Comparison of ENCODE assay signal across 1 cellular context in the genomic region with DNA sequence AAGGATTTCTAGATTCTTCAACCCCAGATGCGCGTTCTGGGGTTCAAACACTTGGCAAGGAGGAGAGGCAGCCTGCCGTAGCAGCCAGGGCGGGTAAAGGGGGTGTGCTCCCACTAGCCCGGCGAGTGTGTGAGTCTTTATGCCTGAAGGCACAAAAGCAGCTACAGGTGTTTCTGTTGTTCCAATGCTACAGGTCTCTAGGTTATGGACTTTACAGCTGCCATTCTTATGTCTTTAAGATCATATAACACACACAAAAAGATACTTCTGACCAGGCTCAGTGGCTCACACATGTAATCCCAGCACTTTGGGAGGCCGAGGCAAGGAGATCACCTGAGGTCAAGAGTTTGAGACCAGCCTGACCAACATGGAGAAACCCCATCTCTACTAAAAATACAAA.
TF ChIP-seq lines count a peak whose summit lies in the region.

No MANE protein-coding gene starts in this region.

TF ChIP-seq in GM23338, 12 proteins besides CTCF, POLR2A, EP300 and RAD21 (continued from another document):
- TF ChIP-seq, protein P1, sequence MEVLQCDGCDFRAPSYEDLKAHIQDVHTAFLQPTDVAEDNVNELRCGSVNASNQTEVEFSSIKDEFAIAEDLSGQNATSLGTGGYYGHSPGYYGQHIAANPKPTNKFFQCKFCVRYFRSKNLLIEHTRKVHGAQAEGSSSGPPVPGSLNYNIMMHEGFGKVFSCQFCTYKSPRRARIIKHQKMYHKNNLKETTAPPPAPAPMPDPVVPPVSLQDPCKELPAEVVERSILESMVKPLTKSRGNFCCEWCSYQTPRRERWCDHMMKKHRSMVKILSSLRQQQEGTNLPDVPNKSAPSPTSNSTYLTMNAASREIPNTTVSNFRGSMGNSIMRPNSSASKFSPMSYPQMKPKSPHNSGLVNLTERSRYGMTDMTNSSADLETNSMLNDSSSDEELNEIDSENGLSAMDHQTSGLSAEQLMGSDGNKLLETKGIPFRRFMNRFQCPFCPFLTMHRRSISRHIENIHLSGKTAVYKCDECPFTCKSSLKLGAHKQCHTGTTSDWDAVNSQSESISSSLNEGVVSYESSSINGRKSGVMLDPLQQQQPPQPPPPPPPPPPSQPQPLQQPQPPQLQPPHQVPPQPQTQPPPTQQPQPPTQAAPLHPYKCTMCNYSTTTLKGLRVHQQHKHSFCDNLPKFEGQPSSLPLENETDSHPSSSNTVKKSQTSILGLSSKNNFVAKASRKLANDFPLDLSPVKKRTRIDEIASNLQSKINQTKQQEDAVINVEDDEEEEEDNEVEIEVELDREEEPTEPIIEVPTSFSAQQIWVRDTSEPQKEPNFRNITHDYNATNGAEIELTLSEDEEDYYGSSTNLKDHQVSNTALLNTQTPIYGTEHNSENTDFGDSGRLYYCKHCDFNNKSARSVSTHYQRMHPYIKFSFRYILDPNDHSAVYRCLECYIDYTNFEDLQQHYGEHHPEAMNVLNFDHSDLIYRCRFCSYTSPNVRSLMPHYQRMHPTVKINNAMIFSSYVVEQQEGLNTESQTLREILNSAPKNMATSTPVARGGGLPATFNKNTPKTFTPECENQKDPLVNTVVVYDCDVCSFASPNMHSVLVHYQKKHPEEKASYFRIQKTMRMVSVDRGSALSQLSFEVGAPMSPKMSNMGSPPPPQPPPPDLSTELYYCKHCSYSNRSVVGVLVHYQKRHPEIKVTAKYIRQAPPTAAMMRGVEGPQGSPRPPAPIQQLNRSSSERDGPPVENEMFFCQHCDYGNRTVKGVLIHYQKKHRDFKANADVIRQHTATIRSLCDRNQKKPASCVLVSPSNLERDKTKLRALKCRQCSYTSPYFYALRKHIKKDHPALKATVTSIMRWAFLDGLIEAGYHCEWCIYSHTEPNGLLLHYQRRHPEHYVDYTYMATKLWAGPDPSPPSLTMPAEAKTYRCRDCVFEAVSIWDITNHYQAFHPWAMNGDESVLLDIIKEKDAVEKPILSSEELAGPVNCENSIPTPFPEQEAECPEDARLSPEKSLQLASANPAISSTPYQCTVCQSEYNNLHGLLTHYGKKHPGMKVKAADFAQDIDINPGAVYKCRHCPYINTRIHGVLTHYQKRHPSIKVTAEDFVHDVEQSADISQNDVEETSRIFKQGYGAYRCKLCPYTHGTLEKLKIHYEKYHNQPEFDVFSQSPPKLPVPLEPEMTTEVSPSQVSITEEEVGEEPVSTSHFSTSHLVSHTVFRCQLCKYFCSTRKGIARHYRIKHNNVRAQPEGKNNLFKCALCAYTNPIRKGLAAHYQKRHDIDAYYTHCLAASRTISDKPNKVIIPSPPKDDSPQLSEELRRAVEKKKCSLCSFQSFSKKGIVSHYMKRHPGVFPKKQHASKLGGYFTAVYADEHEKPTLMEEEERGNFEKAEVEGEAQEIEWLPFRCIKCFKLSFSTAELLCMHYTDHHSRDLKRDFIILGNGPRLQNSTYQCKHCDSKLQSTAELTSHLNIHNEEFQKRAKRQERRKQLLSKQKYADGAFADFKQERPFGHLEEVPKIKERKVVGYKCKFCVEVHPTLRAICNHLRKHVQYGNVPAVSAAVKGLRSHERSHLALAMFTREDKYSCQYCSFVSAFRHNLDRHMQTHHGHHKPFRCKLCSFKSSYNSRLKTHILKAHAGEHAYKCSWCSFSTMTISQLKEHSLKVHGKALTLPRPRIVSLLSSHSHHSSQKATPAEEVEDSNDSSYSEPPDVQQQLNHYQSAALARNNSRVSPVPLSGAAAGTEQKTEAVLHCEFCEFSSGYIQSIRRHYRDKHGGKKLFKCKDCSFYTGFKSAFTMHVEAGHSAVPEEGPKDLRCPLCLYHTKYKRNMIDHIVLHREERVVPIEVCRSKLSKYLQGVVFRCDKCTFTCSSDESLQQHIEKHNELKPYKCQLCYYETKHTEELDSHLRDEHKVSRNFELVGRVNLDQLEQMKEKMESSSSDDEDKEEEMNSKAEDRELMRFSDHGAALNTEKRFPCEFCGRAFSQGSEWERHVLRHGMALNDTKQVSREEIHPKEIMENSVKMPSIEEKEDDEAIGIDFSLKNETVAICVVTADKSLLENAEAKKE (CRISPR knock-in tag; IDR thresholded peaks at IDR 0.05): no peak
- TF ChIP-seq ZNF331 (CRISPR knock-in tag; IDR thresholded peaks at IDR 0.05; ENCODE audit: low read depth) (no peak), POLR2AphosphoS5 (IDR thresholded peaks at IDR 0.05; ENCODE audit: low read depth) (no peak), ZNF114 (CRISPR knock-in tag; IDR thresholded peaks at IDR 0.05) (no peak)
- TF ChIP-seq, protein P2, sequence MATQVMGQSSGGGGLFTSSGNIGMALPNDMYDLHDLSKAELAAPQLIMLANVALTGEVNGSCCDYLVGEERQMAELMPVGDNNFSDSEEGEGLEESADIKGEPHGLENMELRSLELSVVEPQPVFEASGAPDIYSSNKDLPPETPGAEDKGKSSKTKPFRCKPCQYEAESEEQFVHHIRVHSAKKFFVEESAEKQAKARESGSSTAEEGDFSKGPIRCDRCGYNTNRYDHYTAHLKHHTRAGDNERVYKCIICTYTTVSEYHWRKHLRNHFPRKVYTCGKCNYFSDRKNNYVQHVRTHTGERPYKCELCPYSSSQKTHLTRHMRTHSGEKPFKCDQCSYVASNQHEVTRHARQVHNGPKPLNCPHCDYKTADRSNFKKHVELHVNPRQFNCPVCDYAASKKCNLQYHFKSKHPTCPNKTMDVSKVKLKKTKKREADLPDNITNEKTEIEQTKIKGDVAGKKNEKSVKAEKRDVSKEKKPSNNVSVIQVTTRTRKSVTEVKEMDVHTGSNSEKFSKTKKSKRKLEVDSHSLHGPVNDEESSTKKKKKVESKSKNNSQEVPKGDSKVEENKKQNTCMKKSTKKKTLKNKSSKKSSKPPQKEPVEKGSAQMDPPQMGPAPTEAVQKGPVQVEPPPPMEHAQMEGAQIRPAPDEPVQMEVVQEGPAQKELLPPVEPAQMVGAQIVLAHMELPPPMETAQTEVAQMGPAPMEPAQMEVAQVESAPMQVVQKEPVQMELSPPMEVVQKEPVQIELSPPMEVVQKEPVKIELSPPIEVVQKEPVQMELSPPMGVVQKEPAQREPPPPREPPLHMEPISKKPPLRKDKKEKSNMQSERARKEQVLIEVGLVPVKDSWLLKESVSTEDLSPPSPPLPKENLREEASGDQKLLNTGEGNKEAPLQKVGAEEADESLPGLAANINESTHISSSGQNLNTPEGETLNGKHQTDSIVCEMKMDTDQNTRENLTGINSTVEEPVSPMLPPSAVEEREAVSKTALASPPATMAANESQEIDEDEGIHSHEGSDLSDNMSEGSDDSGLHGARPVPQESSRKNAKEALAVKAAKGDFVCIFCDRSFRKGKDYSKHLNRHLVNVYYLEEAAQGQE (IDR thresholded peaks at IDR 0.05; ENCODE audit: unreplicated experiment): no peak
